ENCODE assay signal across 2 cellular contexts in genomic region chr14:95703805-95704204, GRCh38.
TF ChIP-seq lines count a peak whose summit lies in the region.

No MANE protein-coding gene starts in this region.

TF ChIP-seq in endothelial cell of umbilical vein, 7 proteins besides CTCF, POLR2A, EP300 and RAD21:
- TF ChIP-seq FOS (IDR thresholded peaks at IDR 0.05; ENCODE audit: borderline replicate concordance, insufficient read depth, low read length): peak; percentile 78
- TF ChIP-seq GATA2 (IDR thresholded peaks at IDR 0.05; ENCODE audit: insufficient read depth, insufficient read length, low read depth, low read length): no peak

TF ChIP-seq in HepG2, 621 proteins besides CTCF, POLR2A, EP300 and RAD21:
- TF ChIP-seq ZNF674 (CRISPR knock-in tag; IDR thresholded peaks at IDR 0.05; ENCODE audit: low read depth) (no peak), ZNF646 (CRISPR knock-in tag; IDR thresholded peaks at IDR 0.05) (no peak), CCAR2 (optimal IDR thresholded peaks at IDR 0.05; ENCODE audit: low read depth, low read length) (no peak), FOXO4 (CRISPR knock-in tag; conservative IDR thresholded peaks at IDR 0.05) (no peak), ZNF407 (CRISPR knock-in tag; IDR thresholded peaks at IDR 0.05; ENCODE audit: not compliant biosample characterization) (no peak), AGO2 (optimal IDR thresholded peaks at IDR 0.05; ENCODE audit: low read depth, low read length) (no peak), SMARCC2 (IDR thresholded peaks at IDR 0.05) (no peak), PBX2 (CRISPR knock-in tag; IDR thresholded peaks at IDR 0.05) (no peak), GABPA (IDR thresholded peaks at IDR 0.05; ENCODE audit: low read depth, low read length) (no peak), GABPA (CRISPR knock-in tag; IDR thresholded peaks at IDR 0.05; ENCODE audit: low read depth) (no peak), ZNF687 (CRISPR knock-in tag; IDR thresholded peaks at IDR 0.05) (no peak), ZNF710 (CRISPR knock-in tag; IDR thresholded peaks at IDR 0.05; ENCODE audit: borderline replicate concordance) (no peak), CCDC6 (CRISPR knock-in tag; IDR thresholded peaks at IDR 0.05) (no peak), ZNF547 (CRISPR knock-in tag; IDR thresholded peaks at IDR 0.05) (no peak), ZBTB33 (CRISPR knock-in tag; IDR thresholded peaks at IDR 0.05) (no peak), ATF2 (CRISPR knock-in tag; IDR thresholded peaks at IDR 0.05) (no peak), ZNF747 (CRISPR knock-in tag; IDR thresholded peaks at IDR 0.05; ENCODE audit: borderline replicate concordance) (no peak)
